ENCODE assay signal across 9 cellular contexts in the genomic region with DNA sequence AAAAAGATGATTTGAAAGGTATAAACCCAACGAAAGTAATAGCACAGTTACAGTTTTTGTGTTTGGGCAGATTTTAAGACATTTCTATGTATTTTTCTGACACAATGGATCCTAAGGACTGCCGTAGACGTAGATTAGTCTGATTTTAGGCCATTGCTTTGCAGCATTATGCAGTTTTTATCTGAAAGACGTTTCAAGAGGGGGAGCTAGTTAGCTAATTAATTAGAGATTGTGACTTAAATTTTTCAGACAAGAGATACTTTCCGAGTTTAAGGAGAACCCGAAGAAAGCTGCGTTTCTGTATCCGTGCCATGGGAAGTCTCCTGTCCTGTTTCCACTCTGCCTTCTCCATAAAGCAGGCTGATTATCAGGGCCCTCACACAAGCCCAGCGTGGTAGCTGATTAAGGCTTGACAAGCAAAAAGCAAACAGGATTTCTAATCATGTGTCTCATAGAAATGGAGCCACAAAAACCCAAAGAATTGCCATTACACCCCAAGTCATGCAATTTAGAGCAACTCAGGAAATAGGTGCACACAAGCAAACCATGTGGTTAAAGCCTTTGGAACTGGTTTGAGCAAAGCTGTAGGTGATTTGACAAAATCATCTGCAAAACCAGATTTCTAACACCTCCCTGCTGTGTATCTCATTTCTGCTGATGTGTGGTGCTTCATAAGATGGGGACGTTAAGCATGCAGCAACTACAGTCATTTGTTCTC.
DNase-seq lines count a peak whose midpoint lies in the region; ATAC-seq, FAIRE-seq and TF ChIP-seq lines count a peak whose summit lies in the region.
"Had no signal": no experiment of that assay in that cellular context is flagged by ENCODE, and none has a peak within 500 bp of the region (broad histone marks: within the 10 kb centered on the region; RNA-seq: fewer than 3 reads in every experiment).

No MANE protein-coding gene starts in this region.

- DNase-seq in NCI-H1105 treated with DMSO at 0.1 percent for 48 hours (lab: John Stamatoyannopoulos, UW) (peak; percentile 20), NCI-H1105 (lab: John Stamatoyannopoulos, UW) (no peak), NCI-H146 (lab: John Stamatoyannopoulos, UW) (peak; percentile 48), pancreas (no peak), NCI-H524 treated with DMSO at 0.1 percent for 48 hours (lab: John Stamatoyannopoulos, UW) (no peak), SK-N-DZ (ENCODE audit: low spot score) (no peak)
- peak; percentile 26 to 61 for DNase-seq in central memory CD8-positive, alpha-beta T cell (ENCODE audit: low spot score in 2 of 2)

- no peaks in the 10 kb centered on the region for H3K9me3 ChIP-seq in pancreas

- intact Hi-C loops in pancreas (cut with DNase I), result no loop called here

- peaks cover 16% of the 10 kb centered on the region for H3K36me3 Mint-ChIP-seq in central memory CD8-positive, alpha-beta T cell (ENCODE audit: insufficient read depth)

- no peak for FAIRE-seq in pancreas (lab: Jason Lieb, UNC)
- FAIRE-seq: TTC549 had no signal

- peak overlapping the region; percentile 76 for H3K27ac Mint-ChIP-seq in central memory CD8-positive, alpha-beta T cell (ENCODE audit: low read depth)

- no peaks in the 10 kb centered on the region for H3K27me3 ChIP-seq in pancreas

- no peak overlapping the region for H3K27ac ChIP-seq in pancreas

- WGBS in pancreas, 2 donors, result 44 to 48% methylated on average over 10 of the region's 10 CpGs

- H3K27me3 Mint-ChIP-seq in central memory CD8-positive, alpha-beta T cell, result no peaks in the 10 kb centered on the region

- H3K4me3 ChIP-seq in pancreas, result no peak overlapping the region

- no peak for TF ChIP-seq CTCF in pancreas (IDR thresholded peaks at IDR 0.05)

- H3K4me1 ChIP-seq in pancreas, result peaks cover 0 to 3% (median 0%) of the 10 kb centered on the region in 3 donors

- H3K4me3 Mint-ChIP-seq in central memory CD8-positive, alpha-beta T cell, result peak overlapping the region; percentile 75

- ATAC-seq in central memory CD8-positive, alpha-beta T cell (replicated peaks; ENCODE audit: extremely low read depth, poor library complexity, severe bottlenecking), result peak; percentile 88
- ATAC-seq in pancreas (peak in 3 of 4 donors; percentile 9 to 43 (median 32)), HG02798 (IDR thresholded peaks at IDR 0.05; ENCODE audit: poor library complexity, unreplicated experiment) (no peak)

- H3K9me3 Mint-ChIP-seq in central memory CD8-positive, alpha-beta T cell, result no peaks in the 10 kb centered on the region

- no peaks in the 10 kb centered on the region for H3K36me3 ChIP-seq in pancreas

- H3K4me1 Mint-ChIP-seq in central memory CD8-positive, alpha-beta T cell, result peaks cover 77% of the 10 kb centered on the region

Comparison
In these comparisons a context has a peak if more than half of its experiments do, and no peak if none do; other contexts are left out.
1. DNase-seq: peak in NCI-H1105 treated with DMSO at 0.1 percent for 48 hours (single experiment), NCI-H146 (single experiment) and central memory CD8-positive, alpha-beta T cell (2 of 2); none in NCI-H1105 (single experiment), pancreas (0 of 6), NCI-H524 treated with DMSO at 0.1 percent for 48 hours (single experiment) and SK-N-DZ (single experiment).